ENCODE assay signal across 35 cellular contexts in genomic region chr5:1899201-1899600, GRCh38. TPM values are rescaled to one million over a fixed set of nuclear protein-coding genes. Genes with fewer than 3 reads are reported as not detected.
"Had no signal": no experiment of that assay in that cellular context is flagged by ENCODE, and none has a peak within 500 bp of the region (broad histone marks: within the 10 kb centered on the region; RNA-seq: fewer than 3 reads in every experiment).

No MANE protein-coding gene starts in this region.

- H3K27me3 ChIP-seq: body of pancreas, colonic mucosa had no signal

- H3K27ac Mint-ChIP-seq: activated B cell treated with CpG ODN at 0.5 μM for 24 hours; activated CD4-positive, alpha-beta memory T cell treated with anti-CD3 and anti-CD28 coated beads, Interleukin-2, amount 10 ng/mL, durations not matched to agents 7 days and 5 days; activated CD4-positive, alpha-beta T cell treated with anti-CD3 and anti-CD28 coated beads, Interleukin-2, amount 10 ng/mL, durations not matched to agents 7 days and 5 days; activated naive CD4-positive, alpha-beta T cell treated with anti-CD3 and anti-CD28 coated beads, Interleukin-2, amount 50 U/mL, for 24 hours; activated naive CD8-positive, alpha-beta T cell treated with anti-CD3 and anti-CD28 coated beads for 36 hours; activated naive CD8-positive, alpha-beta T cell treated with anti-CD3 and anti-CD28 coated beads, Interleukin-2, amount 50 U/mL, for 24 hours; activated T-helper 17 cell treated with anti-CD3 and anti-CD28 coated beads, Interleukin-2, amount 50 U/mL, for 72 hours; T-helper 17 cell; T-helper 2 cell treated with Interferon-gamma antibody and Interleukin-4, amounts not matched to agents 5 μg/mL and 100 μg/mL, for 36 hours had no signal

- H3K4me1 Mint-ChIP-seq: activated B cell treated with CpG ODN at 0.5 μM for 24 hours; activated CD4-positive, alpha-beta memory T cell treated with anti-CD3 and anti-CD28 coated beads, Interleukin-2, amount 10 ng/mL, durations not matched to agents 7 days and 5 days; activated CD4-positive, alpha-beta T cell treated with anti-CD3 and anti-CD28 coated beads, Interleukin-2, amount 10 ng/mL, durations not matched to agents 7 days and 5 days; activated naive CD4-positive, alpha-beta T cell treated with anti-CD3 and anti-CD28 coated beads, Interleukin-2, amount 50 U/mL, for 24 hours; activated naive CD8-positive, alpha-beta T cell treated with anti-CD3 and anti-CD28 coated beads for 36 hours; activated naive CD8-positive, alpha-beta T cell treated with anti-CD3 and anti-CD28 coated beads, Interleukin-2, amount 50 U/mL, for 24 hours; activated T-helper 17 cell treated with anti-CD3 and anti-CD28 coated beads, Interleukin-2, amount 50 U/mL, for 72 hours had no signal

- H3K4me1 ChIP-seq: adrenal gland, body of pancreas, colonic mucosa, esophagus squamous epithelium, gastroesophageal sphincter had no signal

- H3K36me3 ChIP-seq: adrenal gland, colonic mucosa, esophagus squamous epithelium, gastroesophageal sphincter, WERI-Rb-1 had no signal

- DNase-seq: activated B cell treated with CpG ODN at 0.5 μM for 24 hours; activated CD4-positive, alpha-beta memory T cell treated with anti-CD3 and anti-CD28 coated beads, Interleukin-2, amount 10 ng/mL, durations not matched to agents 7 days and 5 days; activated CD4-positive, alpha-beta T cell treated with anti-CD3 and anti-CD28 coated beads for 1 hour; activated CD4-positive, alpha-beta T cell treated with anti-CD3 and anti-CD28 coated beads for 4 hours; activated CD4-positive, alpha-beta T cell treated with anti-CD3 and anti-CD28 coated beads, Interleukin-2, amount 10 ng/mL, durations not matched to agents 7 days and 5 days; activated CD4-positive, alpha-beta T cell treated with anti-CD3 and anti-CD28 coated beads, Interleukin-2, amount 50 U/mL, for 4 hours; activated effector memory CD4-positive, alpha-beta T cell treated with Interleukin-2 at 50 U/mL for 16 hours; activated gamma-delta T cell treated with Interleukin-2 at 50 U/mL for 16 hours; activated naive CD4-positive, alpha-beta T cell treated with Interleukin-2 at 50 U/mL for 16 hours; activated naive CD8-positive, alpha-beta T cell treated with anti-CD3 and anti-CD28 coated beads for 36 hours; activated naive CD8-positive, alpha-beta T cell treated with anti-CD3 and anti-CD28 coated beads, Interleukin-2, amount 50 U/mL, for 24 hours; activated T-cell treated with anti-CD3 and anti-CD28 coated beads, Interleukin-2, amount 50 U/mL, for 4 hours; adrenal gland; amygdala; body of pancreas; caudate nucleus; colonic mucosa; effector CD8-positive, alpha-beta T cell; esophagus squamous epithelium; foreskin melanocyte; T-helper 1 cell; T-helper 17 cell; T1000; WERI-Rb-1 had no signal

- H3K27ac ChIP-seq: adrenal gland, body of pancreas, colonic mucosa, epithelial cell of prostate, esophagus squamous epithelium, gastroesophageal sphincter, WERI-Rb-1 had no signal

- H3K9me3 ChIP-seq: adrenal gland, body of pancreas, colonic mucosa had no signal

- H3K4me3 Mint-ChIP-seq: activated B cell treated with CpG ODN at 0.5 μM for 24 hours; activated CD4-positive, alpha-beta memory T cell treated with anti-CD3 and anti-CD28 coated beads, Interleukin-2, amount 10 ng/mL, durations not matched to agents 7 days and 5 days; activated CD4-positive, alpha-beta T cell treated with anti-CD3 and anti-CD28 coated beads, Interleukin-2, amount 10 ng/mL, durations not matched to agents 7 days and 5 days; activated naive CD4-positive, alpha-beta T cell treated with anti-CD3 and anti-CD28 coated beads, Interleukin-2, amount 50 U/mL, for 24 hours; activated naive CD8-positive, alpha-beta T cell treated with anti-CD3 and anti-CD28 coated beads for 36 hours; activated naive CD8-positive, alpha-beta T cell treated with anti-CD3 and anti-CD28 coated beads, Interleukin-2, amount 50 U/mL, for 24 hours; activated T-cell treated with anti-CD3 and anti-CD28 coated beads, Interleukin-2, amount 50 U/mL, for 4 hours; activated T-helper 17 cell treated with anti-CD3 and anti-CD28 coated beads, Interleukin-2, amount 50 U/mL, for 72 hours; T-helper 17 cell; T-helper 2 cell treated with Interferon-gamma antibody and Interleukin-4, amounts not matched to agents 5 μg/mL and 100 μg/mL, for 36 hours had no signal

- H3K4me3 ChIP-seq: adrenal gland, body of pancreas, colonic mucosa, esophagus squamous epithelium, gastroesophageal sphincter had no signal

- ATAC-seq: activated naive CD8-positive, alpha-beta T cell treated with anti-CD3 and anti-CD28 coated beads, Interleukin-2, amount 50 U/mL, for 24 hours; activated T-cell treated with anti-CD3 and anti-CD28 coated beads, Interleukin-2, amount 50 U/mL, for 4 hours; activated T-helper 17 cell treated with anti-CD3 and anti-CD28 coated beads, Interleukin-2, amount 50 U/mL, for 72 hours; body of pancreas; gastroesophageal sphincter; T-helper 17 cell had no signal

- H3K9me3 Mint-ChIP-seq: activated CD4-positive, alpha-beta memory T cell treated with anti-CD3 and anti-CD28 coated beads, Interleukin-2, amount 10 ng/mL, durations not matched to agents 7 days and 5 days; activated CD4-positive, alpha-beta T cell treated with anti-CD3 and anti-CD28 coated beads, Interleukin-2, amount 10 ng/mL, durations not matched to agents 7 days and 5 days; activated naive CD8-positive, alpha-beta T cell treated with anti-CD3 and anti-CD28 coated beads for 36 hours; activated naive CD8-positive, alpha-beta T cell treated with anti-CD3 and anti-CD28 coated beads, Interleukin-2, amount 50 U/mL, for 24 hours; T-helper 2 cell treated with Interferon-gamma antibody and Interleukin-4, amounts not matched to agents 5 μg/mL and 100 μg/mL, for 36 hours had no signal

- H3K36me3 Mint-ChIP-seq: activated naive CD8-positive, alpha-beta T cell treated with anti-CD3 and anti-CD28 coated beads for 36 hours had no signal

RNA-seq across cellular contexts. Expression of gene IRX4, which starts 16.5 kb away (rescaled TPM):
- total RNA-seq: activated B cell treated with CpG ODN at 0.5 μM for 24 hours; activated CD4-positive, alpha-beta memory T cell treated with anti-CD3 and anti-CD28 coated beads, Interleukin-2, amount 10 ng/mL, durations not matched to agents 7 days and 5 days; activated CD4-positive, alpha-beta T cell treated with anti-CD3 and anti-CD28 coated beads, Interleukin-2, amount 10 ng/mL, durations not matched to agents 7 days and 5 days; activated naive CD8-positive, alpha-beta T cell treated with anti-CD3 and anti-CD28 coated beads for 36 hours; activated T-cell treated with anti-CD3 and anti-CD28 coated beads, Interleukin-2, amount 50 U/mL, for 4 hours; activated T-helper 17 cell treated with anti-CD3 and anti-CD28 coated beads, Interleukin-2, amount 50 U/mL, for 72 hours; adrenal gland; aorta; body of pancreas; colonic mucosa; dermis microvascular lymphatic vessel endothelial cell; endothelial cell of umbilical vein; fibroblast of lung; fibroblast of villous mesenchyme; glomerular endothelial cell; T-helper 17 cell had no signal
- polyA plus RNA-seq: aorta, endothelial cell of umbilical vein, fibroblast of lung had no signal
